17 cellular contexts compared by ENCODE assay signal in genomic region chr3:30467596-30468238, GRCh38.
"Had no signal": no experiment of that assay in that cellular context is flagged by ENCODE, and none has a peak within 500 bp of the region (broad histone marks: within the 10 kb centered on the region; RNA-seq: fewer than 3 reads in every experiment).

No MANE protein-coding gene starts in this region.

- H3K27ac ChIP-seq: colonic mucosa, esophagus squamous epithelium, parathyroid adenoma, sigmoid colon had no signal

- H3K4me1 ChIP-seq: colonic mucosa, parathyroid adenoma had no signal

- ATAC-seq: naive thymus-derived CD4-positive, alpha-beta T cell; stimulated activated memory B cell treated with anti-CD40 and anti-IgM and Interleukin-4, amounts not matched to agents 10 μg/mL and 1 μg/mL and 100 μg/mL, for 72 hours had no signal

- H3K9me3 Mint-ChIP-seq: stimulated activated memory B cell treated with anti-CD40 and anti-IgM and Interleukin-4, amounts not matched to agents 10 μg/mL and 1 μg/mL and 100 μg/mL, for 72 hours had no signal

- H3K4me3 ChIP-seq: colonic mucosa, esophagus squamous epithelium, sigmoid colon had no signal

- H3K9ac ChIP-seq: parathyroid adenoma had no signal

- H3K36me3 Mint-ChIP-seq: activated naive CD8-positive, alpha-beta T cell treated with anti-CD3 and anti-CD28 coated beads for 36 hours; stimulated activated memory B cell treated with anti-CD40 and anti-IgM and Interleukin-4, amounts not matched to agents 10 μg/mL and 1 μg/mL and 100 μg/mL, for 72 hours had no signal

- H3K4me1 Mint-ChIP-seq: activated CD4-positive, alpha-beta T cell treated with anti-CD3 and anti-CD28 coated beads, Interleukin-2, amount 10 ng/mL, durations not matched to agents 24 days and 14 days had no signal

- H3K4me3 Mint-ChIP-seq: activated B cell treated with CpG ODN at 0.5 μM for 24 hours; activated CD4-positive, alpha-beta T cell treated with anti-CD3 and anti-CD28 coated beads, Interleukin-2, amount 10 ng/mL, durations not matched to agents 24 days and 14 days; activated naive CD8-positive, alpha-beta T cell treated with anti-CD3 and anti-CD28 coated beads for 36 hours; naive thymus-derived CD4-positive, alpha-beta T cell; stimulated activated memory B cell treated with anti-CD40 and anti-IgM and Interleukin-4, amounts not matched to agents 10 μg/mL and 1 μg/mL and 100 μg/mL, for 72 hours; T-helper 2 cell treated with Interferon-gamma antibody and Interleukin-4, amounts not matched to agents 5 μg/mL and 100 μg/mL, for 36 hours had no signal

- H3K27me3 Mint-ChIP-seq: activated B cell treated with CpG ODN at 0.5 μM for 24 hours; activated CD4-positive, alpha-beta T cell treated with anti-CD3 and anti-CD28 coated beads, Interleukin-2, amount 10 ng/mL, durations not matched to agents 24 days and 14 days; activated naive CD8-positive, alpha-beta T cell treated with anti-CD3 and anti-CD28 coated beads for 36 hours; naive thymus-derived CD4-positive, alpha-beta T cell; stimulated activated memory B cell treated with anti-CD40 and anti-IgM and Interleukin-4, amounts not matched to agents 10 μg/mL and 1 μg/mL and 100 μg/mL, for 72 hours had no signal

- H3K9me3 ChIP-seq: colonic mucosa, esophagus squamous epithelium, sigmoid colon had no signal

- H3K27ac Mint-ChIP-seq: activated B cell treated with CpG ODN at 0.5 μM for 24 hours; activated CD4-positive, alpha-beta T cell treated with anti-CD3 and anti-CD28 coated beads, Interleukin-2, amount 10 ng/mL, durations not matched to agents 24 days and 14 days; activated naive CD8-positive, alpha-beta T cell treated with anti-CD3 and anti-CD28 coated beads for 36 hours; stimulated activated memory B cell treated with anti-CD40 and anti-IgM and Interleukin-4, amounts not matched to agents 10 μg/mL and 1 μg/mL and 100 μg/mL, for 72 hours; T-helper 2 cell treated with Interferon-gamma antibody and Interleukin-4, amounts not matched to agents 5 μg/mL and 100 μg/mL, for 36 hours had no signal

- H3K36me3 ChIP-seq: colonic mucosa, esophagus squamous epithelium, sigmoid colon had no signal

- H3K79me2 ChIP-seq: parathyroid adenoma had no signal

- H3K27me3 ChIP-seq: colonic mucosa, esophagus squamous epithelium, sigmoid colon had no signal

- H2AFZ ChIP-seq: parathyroid adenoma had no signal

- FAIRE-seq: frontal cortex had no signal

- DNase-seq: activated B cell treated with CpG ODN at 0.5 μM for 24 hours; activated CD4-positive, alpha-beta T cell treated with anti-CD3 and anti-CD28 coated beads, Interleukin-2, amount 10 ng/mL, durations not matched to agents 24 days and 14 days; activated CD8-positive, alpha-beta memory T cell treated with anti-CD3 and anti-CD28 coated beads, Interleukin-2, amount 50 U/mL, for 48 hours; activated gamma-delta T cell treated with Interleukin-2 at 50 U/mL for 16 hours; activated naive CD8-positive, alpha-beta T cell treated with anti-CD3 and anti-CD28 coated beads for 36 hours; aorta; colonic mucosa; esophagus squamous epithelium; head of caudate nucleus; naive thymus-derived CD4-positive, alpha-beta T cell; sigmoid colon; stimulated activated CD4-positive, alpha-beta T cell treated with anti-CD3 and anti-CD28 coated beads, Interleukin-12 subunit alpha, Interleukin-12 subunit beta, amount 100 ng/mL, for 4 hours; stimulated activated CD4-positive, alpha-beta T cell treated with anti-CD3 and anti-CD28 coated beads, Interleukin-2, amount 100 ng/mL, for 24 hours had no signal
